ENCODE assay signal across 25 cellular contexts in genomic region chr17:79667746-79668145, GRCh38. TPM values are rescaled to one million over a fixed set of nuclear protein-coding genes. Genes with fewer than 3 reads are reported as not detected.
DNase-seq lines count a peak whose midpoint lies in the region; ATAC-seq, FAIRE-seq and TF ChIP-seq lines count a peak whose summit lies in the region.
"Had no signal": no experiment of that assay in that cellular context is flagged by ENCODE, and none has a peak within 500 bp of the region (broad histone marks: within the 10 kb centered on the region; RNA-seq: fewer than 3 reads in every experiment).

No MANE protein-coding gene starts in this region.

- BruUV-seq in Panc1 (replicated peaks; lab: Mats Ljungman, UMichigan): no TSS peak
- BruUV-seq in HepG2 (replicated peaks; lab: Mats Ljungman, UMichigan): no TSS peak

- no peak overlapping the region for H3K27ac ChIP-seq in Panc1 (ENCODE audit: low read length)
- H3K27ac ChIP-seq in coronary artery: no peak overlapping the region
- H3K27ac ChIP-seq in HepG2 (ENCODE audit: extremely low read length, insufficient read depth, low read length): no peak overlapping the region
- H3K27ac ChIP-seq in SK-N-SH (ENCODE audit: low read depth in 2 of 2, low read length in 1 of 2): no peak overlapping the region
- H3K27ac ChIP-seq: BLaER1, RWPE1 had no signal

- H3K4me3 ChIP-seq in H7 (ENCODE audit: insufficient read depth, low read depth, low read length) (no peak overlapping the region), Panc1 (ENCODE audit: low read depth in 2 of 2, low read length in 2 of 2) (no peak overlapping the region), coronary artery (no peak overlapping the region), HepG2 (replicated peaks in 1 of 3; ENCODE audit: insufficient read depth in 1 of 3, low read depth in 2 of 3, low read length in 3 of 3) (no peak overlapping the region), SK-N-SH (ENCODE audit: low read depth in 2 of 2, low read length in 1 of 2) (no peak overlapping the region)
- H3K4me3 ChIP-seq: BLaER1 had no signal

- H3K9me3 ChIP-seq in Panc1 (ENCODE audit: control insufficient read depth, insufficient read depth, low read depth, low read length) (no peaks in the 10 kb centered on the region), HepG2 (ENCODE audit: low read length) (no peaks in the 10 kb centered on the region), SK-N-SH (no peaks in the 10 kb centered on the region)

- TF ChIP-seq RAD21 in HepG2 (CRISPR knock-in tag; IDR thresholded peaks at IDR 0.05) (no peak), SK-N-SH (IDR thresholded peaks at IDR 0.05; ENCODE audit: low read length) (no peak)

- ATAC-seq in Panc1: 0 out of 2 replicates have a peak, but pooled peaks have one; percentile 34
- no peak for ATAC-seq in sciatic nerve
- ATAC-seq in HepG2: no peak; the same call in 2 of the 3 replicates
- ATAC-seq: CD8-positive, alpha-beta T cell; PC-3 had no signal

- H2AFZ ChIP-seq in HepG2 (ENCODE audit: low read length) (no peak overlapping the region), SK-N-SH (ENCODE audit: low read depth) (no peak overlapping the region)

- 34% methylated on average over 8 of the region's 8 CpGs for WGBS in HepG2 (ENCODE audit: low lambda C conversion rate)
- 65% methylated on average over 8 of the region's 8 CpGs for WGBS in SK-N-SH (ENCODE audit: low lambda C conversion rate)

- in situ Hi-C loops in Panc1 (cut with HindIII; ENCODE audit: low pct_unique_long_range_greater_than_20kb, low sequenced_read_pairs): loop anchor here (25.0 kb wide), 1 partner anchor 230 kb away; no protein-coding TSS in a partner anchor
- in situ Hi-C loops in HepG2 (cut with HindIII; ENCODE audit: extremely low pct_ligation_motif_present, low pct_unique_long_range_greater_than_20kb): no loop called here

- intact Hi-C loops in Panc1 (cut with micrococcal nuclease; ENCODE audit: unreplicated experiment) (no loop called here), sciatic nerve (cut with DNase I) (no loop called here), HepG2 (cut with micrococcal nuclease; ENCODE audit: unreplicated experiment) (no loop called here)

- H3K9me2 ChIP-seq in SK-N-SH: no peaks in the 10 kb centered on the region

- no peaks in the 10 kb centered on the region for H4K20me1 ChIP-seq in HepG2 (ENCODE audit: insufficient read depth, low read length)
- H4K20me1 ChIP-seq in SK-N-SH (ENCODE audit: insufficient read depth): no peaks in the 10 kb centered on the region
- H4K20me1 ChIP-seq: BLaER1 had no signal

- TF ChIP-seq EP300 in HepG2 (IDR thresholded peaks at IDR 0.05; ENCODE audit: low read depth in 2 of 2, low read length in 2 of 2): no peak
- no peak for TF ChIP-seq EP300 in HepG2 (CRISPR knock-in tag; IDR thresholded peaks at IDR 0.05; ENCODE audit: borderline replicate concordance)
- no peak for TF ChIP-seq EP300 in SK-N-SH (IDR thresholded peaks at IDR 0.05; ENCODE audit: borderline replicate concordance in 1 of 2, low read depth in 1 of 2, low read length in 1 of 2)

- H3K9ac ChIP-seq in HepG2 (ENCODE audit: insufficient read depth, low read depth, low read length): no peak overlapping the region
- H3K9ac ChIP-seq in SK-N-SH: no peak overlapping the region
- H3K9ac ChIP-seq: BLaER1 had no signal

- H3K36me3 ChIP-seq in H7 (replicated peaks; ENCODE audit: control insufficient read depth, insufficient read depth, low read length) (no peaks in the 10 kb centered on the region), Panc1 (ENCODE audit: control insufficient read depth, insufficient read depth, low read length) (no peaks in the 10 kb centered on the region), HepG2 (replicated peaks in 1 of 2; ENCODE audit: control insufficient read depth in 1 of 2, insufficient read depth in 2 of 2, low read length in 2 of 2) (no peaks in the 10 kb centered on the region), SK-N-SH (replicated peaks in 1 of 2; ENCODE audit: control insufficient read depth in 1 of 2, insufficient read depth in 2 of 2, low read length in 1 of 2) (no peaks in the 10 kb centered on the region)
- H3K36me3 ChIP-seq: BLaER1 had no signal

- no peak for FAIRE-seq in H54 (lab: Jason Lieb, UNC)
- FAIRE-seq in HepG2 (lab: Jason Lieb, UNC): no peak
- FAIRE-seq: GM12891, HTR-8/SVneo had no signal

- no peak overlapping the region for H3K4me2 ChIP-seq in HepG2 (ENCODE audit: low read depth, low read length)
- no peak overlapping the region for H3K4me2 ChIP-seq in SK-N-SH
- H3K4me2 ChIP-seq: BLaER1 had no signal

- DNase-seq in H7 (peak; percentile 17), Panc1 (ENCODE audit: low read depth, low spot score) (no peak), coronary artery (ENCODE audit: low spot score) (peak; percentile 35), sciatic nerve (ENCODE audit: low spot score) (peak; percentile 18), H54 (ENCODE audit: insufficient read length, low spot score) (no peak), superior temporal gyrus (ENCODE audit: extremely low spot score) (no peak), HepG2 (ENCODE audit: low spot score) (no peak), SK-N-SH (no peak)
- DNase-seq: Calu3; CD8-positive, alpha-beta T cell; HCEC 1CT; Karpas-422; NCI-H1048; NCI-H1436; NCI-H2081; NCI-H510A treated with DMSO at 0.1 percent for 48 hours; PC-3; SIG-M5 had no signal

- H3K79me2 ChIP-seq in HepG2 (ENCODE audit: insufficient read depth, low read length) (no peaks in the 10 kb centered on the region), SK-N-SH (ENCODE audit: insufficient read depth) (no peaks in the 10 kb centered on the region)

- CTCF ChIA-PET in Panc1 (lab: Charles Lee): interaction anchor here (0.7 kb wide), 1 partner anchor 33 kb away, joined by 3 read pairs; no protein-coding TSS in a partner anchor
- CTCF ChIA-PET in HepG2 (lab: Yijun Ruan, JAX; ENCODE audit: low intra/inter-chr PET ratio, low total read pairs): no interaction called here
- CTCF ChIA-PET in SK-N-SH (lab: Yijun Ruan, JAX): interaction anchor here (0.9 to 2.8 kb wide), 6 partner anchors 8 to 55 kb away, joined by 3 to 20 read pairs (median 4); no protein-coding TSS in a partner anchor

- H3K27me3 ChIP-seq in H7 (ENCODE audit: control insufficient read depth, insufficient read depth, low read length): no peaks in the 10 kb centered on the region
- H3K27me3 ChIP-seq in Panc1 (ENCODE audit: control insufficient read depth, insufficient read depth, low read length): no peaks in the 10 kb centered on the region; the same call in 1 of the 2 replicates
- peaks cover 11 to 65% of the 10 kb centered on the region in 2 experiments; a peak in 3 of 5 replicates for H3K27me3 ChIP-seq in HepG2 (ENCODE audit: control insufficient read depth in 1 of 2, insufficient read depth in 2 of 2, low read length in 2 of 2)
- no peaks in the 10 kb centered on the region for H3K27me3 ChIP-seq in SK-N-SH (ENCODE audit: insufficient read depth)

- H3F3A ChIP-seq in SK-N-SH (replicated peaks; ENCODE audit: insufficient read depth): no peaks in the 10 kb centered on the region

- TF ChIP-seq POLR2A in H54 (IDR thresholded peaks at IDR 0.05; ENCODE audit: low read depth, low read length) (no peak), HepG2 (IDR thresholded peaks at IDR 0.05; ENCODE audit: insufficient read depth in 1 of 2, low read depth in 2 of 2, low read length in 2 of 2) (no peak)

- POLR2A ChIA-PET in Panc1 (lab: Charles Lee) (no interaction called here), HepG2 (lab: Yijun Ruan, JAX) (no interaction called here), SK-N-SH (lab: Yijun Ruan, JAX) (no interaction called here)

- no peak for TF ChIP-seq CTCF in Panc1 (IDR thresholded peaks at IDR 0.05)
- TF ChIP-seq CTCF in coronary artery (IDR thresholded peaks at IDR 0.05): no peak
- TF ChIP-seq CTCF in HepG2 (CRISPR knock-in tag; IDR thresholded peaks at IDR 0.05): no peak
- TF ChIP-seq CTCF in SK-N-SH (IDR thresholded peaks at IDR 0.05): no peak

- H3K4me1 ChIP-seq in Panc1 (ENCODE audit: control insufficient read depth, insufficient read depth, low read length) (no peaks in the 10 kb centered on the region), HepG2 (ENCODE audit: insufficient read depth, low read length) (no peaks in the 10 kb centered on the region), SK-N-SH (ENCODE audit: control insufficient read depth in 1 of 2, insufficient read depth in 2 of 2, low read depth in 1 of 2, low read length in 1 of 2) (peaks cover 0 to 12% of the 10 kb centered on the region in 2 experiments; a peak in 1 of 4 replicates)

TF ChIP-seq in HepG2, 621 proteins besides CTCF, POLR2A, EP300 and RAD21 (continues in another document):
- TF ChIP-seq ZNF546 (CRISPR knock-in tag; conservative IDR thresholded peaks at IDR 0.05): no peak

TF ChIP-seq in SK-N-SH, 30 proteins besides CTCF, POLR2A, EP300 and RAD21 (continues in another document):
- no peak for TF ChIP-seq FOXM1 (IDR thresholded peaks at IDR 0.05; ENCODE audit: low read depth)

RNA-seq across cellular contexts. Expression of gene RBFOX3, which starts 56.9 kb away (rescaled TPM):
- 3.5 and 13.4 TPM in 2 replicates for total RNA-seq in H7 (2014; rRNA removed; shearing (Covaris generic))
- total RNA-seq in Panc1 (2021; ENCODE audit: unreplicated experiment) (not detected), sciatic nerve (not detected), HepG2 (2016; rRNA removed; fragmentation: Illumina TruSeq; extraction: Trizol) (not detected in 2 replicates)
- 0.44 TPM for polyA plus RNA-seq in Panc1 (2012; ENCODE audit: insufficient read length)
- not detected in 2 replicates for total RNA-seq in HepG2 (2016; cell fraction: cytosol; rRNA removed; fragmentation: Illumina TruSeq; extraction: Trizol; ENCODE audit: low read depth)
- not detected in 2 replicates for total RNA-seq in HepG2 (2016; cell fraction: insoluble cytoplasmic fraction; rRNA removed; fragmentation: Illumina TruSeq; extraction: Trizol)
- not detected in 2 replicates for total RNA-seq in HepG2 (2016; cell fraction: membrane; rRNA removed; fragmentation: Illumina TruSeq; extraction: Trizol)
- total RNA-seq in HepG2 (2016; cell fraction: nucleus; rRNA removed; fragmentation: Illumina TruSeq; extraction: Trizol): not detected in 2 replicates
- polyA plus RNA-seq in HepG2 (2011; rRNA removed) (not detected in 2 replicates), SK-N-SH (2012; rRNA removed) (not detected in 2 replicates)
- polyA plus RNA-seq in HepG2 (2011; cell fraction: cytosol; rRNA removed): 0.03 TPM in 1 of 2 replicates, not detected in the other
- polyA plus RNA-seq in HepG2 (2011; cell fraction: nucleus; rRNA removed): not detected in 2 replicates
- 0.25 TPM in 1 of 2 replicates, not detected in the other for polyA plus RNA-seq in HepG2 (2012)
- not detected in 2 replicates for polyA plus RNA-seq in HepG2 (2016; cell fraction: cytosol; fragmentation: Illumina TruSeq; extraction: Trizol; ENCODE audit: low read depth)
- not detected in 2 replicates for polyA plus RNA-seq in HepG2 (2016; cell fraction: insoluble cytoplasmic fraction; fragmentation: Illumina TruSeq; extraction: Trizol; ENCODE audit: low read depth)
- polyA plus RNA-seq in HepG2 (2016; cell fraction: membrane; fragmentation: Illumina TruSeq; extraction: Trizol; ENCODE audit: low read depth): not detected in 2 replicates
- not detected in 2 replicates for polyA plus RNA-seq in HepG2 (2016; cell fraction: nucleus; fragmentation: Illumina TruSeq; extraction: Trizol; ENCODE audit: insufficient read depth, low read depth)
- polyA minus RNA-seq in HepG2 (2011; rRNA and poly(A)+ RNA removed; ENCODE audit: low replicate concordance): 0.05 TPM in 1 of 2 replicates, not detected in the other
- polyA minus RNA-seq in HepG2 (2011; cell fraction: cytosol; rRNA and poly(A)+ RNA removed): not detected in 2 replicates
- polyA minus RNA-seq in HepG2 (2011; cell fraction: nucleus; rRNA and poly(A)+ RNA removed): not detected in 2 replicates
- 0.04 TPM in 1 of 2 replicates, not detected in the other for polyA plus RNA-seq in SK-N-SH (2012; cell fraction: cytosol; rRNA removed)
- polyA plus RNA-seq in SK-N-SH (2012; cell fraction: nucleus; rRNA removed): 0.04 and 0.12 TPM in 2 replicates
- total RNA-seq: A673; Calu3; CD8-positive, alpha-beta T cell; MCF 10A; PC-3 had no signal
- polyA plus RNA-seq: IgD-negative memory B cell had no signal

Comparison
In these comparisons a context has a peak if more than half of its experiments do, and no peak if none do; other contexts are left out.
1. DNase-seq: peak in H7 (single experiment), coronary artery (single experiment) and sciatic nerve (single experiment); none in Panc1 (single experiment), H54 (single experiment), superior temporal gyrus (single experiment), HepG2 (single experiment) and SK-N-SH (single experiment).